In genomic region chr11:285021-285893, GRCh38 we compare ENCODE assay signal across 17 cellular contexts. TPM values are rescaled to one million over a fixed set of nuclear protein-coding genes. Genes with fewer than 3 reads are reported as not detected.
DNase-seq lines count a peak whose midpoint lies in the region; ATAC-seq and TF ChIP-seq lines count a peak whose summit lies in the region.
"Had no signal": no experiment of that assay in that cellular context is flagged by ENCODE, and none has a peak within 500 bp of the region (broad histone marks: within the 10 kb centered on the region; RNA-seq: fewer than 3 reads in every experiment).

No MANE protein-coding gene starts in this region.

- CTCF ChIA-PET in activated CD8-positive, alpha-beta memory T cell treated with anti-CD3 and anti-CD28 coated beads, Interleukin-2, amount 10 ng/mL, durations not matched to agents 7 days and 5 days (lab: Charles Lee): interaction anchor here (1.2 to 2.2 kb wide), 2 partner anchors 34 to 78 kb away, joined by 3 to 8 read pairs; partner anchors contain the start of genes BET1L and RIC8A
- CTCF ChIA-PET in MCF 10A (lab: Yijun Ruan, JAX): interaction anchor here (1.2 kb wide), 1 partner anchor 34 kb away, joined by 3 read pairs; no protein-coding TSS in a partner anchor

- peaks cover 37% of the 10 kb centered on the region for H3K27me3 Mint-ChIP-seq in activated CD8-positive, alpha-beta memory T cell treated with anti-CD3 and anti-CD28 coated beads, Interleukin-2, amount 10 ng/mL, durations not matched to agents 7 days and 5 days
- H3K27me3 Mint-ChIP-seq in mesothelial cell of epicardium (ENCODE audit: low read depth) (peaks cover 12% of the 10 kb centered on the region), MCF 10A (ENCODE audit: insufficient read depth, unreplicated experiment) (peaks cover 34% of the 10 kb centered on the region)

- TF ChIP-seq POLR2A in testis (IDR thresholded peaks at IDR 0.05): no peak

- H3K27me3 ChIP-seq in testis: no peaks in the 10 kb centered on the region

- POLR2A ChIA-PET in MCF 10A (lab: Yijun Ruan, JAX): interaction anchor here (0.6 to 1.3 kb wide), 3 partner anchors 26 to 48 kb away, joined by 3 to 4 read pairs (median 3); partner anchors contain the start of gene PSMD13

- no peak overlapping the region for H3K4me3 Mint-ChIP-seq in activated CD8-positive, alpha-beta memory T cell treated with anti-CD3 and anti-CD28 coated beads, Interleukin-2, amount 10 ng/mL, durations not matched to agents 7 days and 5 days
- no peak overlapping the region for H3K4me3 Mint-ChIP-seq in mesothelial cell of epicardium
- H3K4me3 Mint-ChIP-seq in MCF 10A (ENCODE audit: unreplicated experiment): no peak overlapping the region

- TF ChIP-seq CTCF in mesothelial cell of epicardium (IDR thresholded peaks at IDR 0.05; ENCODE audit: unreplicated experiment): no peak
- TF ChIP-seq CTCF in testis (IDR thresholded peaks at IDR 0.05): no peak
- no peak for TF ChIP-seq CTCF in MCF 10A (IDR thresholded peaks at IDR 0.05; ENCODE audit: unreplicated experiment)

- DNase-seq in Right ventricle myocardium superior (peak; percentile 19), cardiac septum (ENCODE audit: low spot score) (no peak), mesothelial cell of epicardium (ENCODE audit: low spot score in 2 of 2, unreplicated experiment in 2 of 2) (no peak), testis (peak; percentile 13), MCF 10A (ENCODE audit: unreplicated experiment) (no peak), GM19238 (ENCODE audit: insufficient read length, low spot score) (no peak)
- DNase-seq in activated CD8-positive, alpha-beta memory T cell treated with anti-CD3 and anti-CD28 coated beads, Interleukin-2, amount 10 ng/mL, durations not matched to agents 7 days and 5 days: peak; percentile 36
- DNase-seq in stimulated activated naive CD4-positive, alpha-beta T cell treated with Interleukin-2 at 50 U/mL for 16 hours (lab: John Stamatoyannopoulos, UW): no peak
- DNase-seq: activated CD4-positive, alpha-beta T cell treated with anti-CD3 and anti-CD28 coated beads, Interleukin-2, amount 50 U/mL, for 1 hour; effector CD8-positive, alpha-beta T cell; lower lobe of right lung; NCI-H524 had no signal

- BruUV-seq in MCF 10A (replicated peaks; lab: Mats Ljungman, UMichigan): no TSS peak

- H3K9me3 ChIP-seq in testis: no peaks in the 10 kb centered on the region
- H3K9me3 ChIP-seq: lower lobe of right lung, suprapubic skin had no signal

- ATAC-seq in Right ventricle myocardium superior (ENCODE audit: poor library complexity): no peak
- ATAC-seq in activated CD8-positive, alpha-beta memory T cell treated with anti-CD3 and anti-CD28 coated beads, Interleukin-2, amount 10 ng/mL, durations not matched to agents 7 days and 5 days: no peak
- ATAC-seq: activated naive CD4-positive, alpha-beta T cell treated with anti-CD3 and anti-CD28 coated beads, Interleukin-2, amount 50 U/mL, for 72 hours; lower lobe of right lung; Panc1 had no signal

- H3K36me3 ChIP-seq in testis (ENCODE audit: low read depth, missing control alignments): no peaks in the 10 kb centered on the region
- H3K36me3 ChIP-seq: lower lobe of right lung, suprapubic skin had no signal

- no peak overlapping the region for H3K27ac Mint-ChIP-seq in activated CD8-positive, alpha-beta memory T cell treated with anti-CD3 and anti-CD28 coated beads, Interleukin-2, amount 10 ng/mL, durations not matched to agents 7 days and 5 days
- H3K27ac Mint-ChIP-seq in mesothelial cell of epicardium (peak overlapping the region; percentile 50), MCF 10A (ENCODE audit: low read depth, unreplicated experiment) (no peak overlapping the region)

- intact Hi-C loops in Right ventricle myocardium superior (cut with DNase I) (no loop called here), cardiac septum (cut with DNase I) (no loop called here), testis (cut with DNase I; ENCODE audit: low total_unique reads) (no loop called here), MCF 10A (cut with micrococcal nuclease) (no loop called here)

- no peak overlapping the region for H3K4me3 ChIP-seq in testis
- H3K4me3 ChIP-seq: lower lobe of right lung, suprapubic skin had no signal

- no peak overlapping the region for H3K27ac ChIP-seq in testis
- H3K27ac ChIP-seq: lower lobe of right lung, suprapubic skin had no signal

- 78 to 80% methylated on average over 15 to 29 of the region's 29 CpGs for WGBS in testis, 2 donors

- H3K36me3 Mint-ChIP-seq in activated CD8-positive, alpha-beta memory T cell treated with anti-CD3 and anti-CD28 coated beads, Interleukin-2, amount 10 ng/mL, durations not matched to agents 7 days and 5 days: peaks cover 17% of the 10 kb centered on the region
- H3K36me3 Mint-ChIP-seq in mesothelial cell of epicardium: no peaks in the 10 kb centered on the region
- H3K36me3 Mint-ChIP-seq in MCF 10A (ENCODE audit: insufficient read depth, unreplicated experiment): no peaks in the 10 kb centered on the region

- H3K4me1 Mint-ChIP-seq in activated CD8-positive, alpha-beta memory T cell treated with anti-CD3 and anti-CD28 coated beads, Interleukin-2, amount 10 ng/mL, durations not matched to agents 7 days and 5 days: peaks cover 52% of the 10 kb centered on the region
- H3K4me1 Mint-ChIP-seq in mesothelial cell of epicardium (peaks cover 23% of the 10 kb centered on the region), MCF 10A (ENCODE audit: insufficient read depth, unreplicated experiment) (peaks cover 6% of the 10 kb centered on the region)

- H3K9me3 Mint-ChIP-seq in activated CD8-positive, alpha-beta memory T cell treated with anti-CD3 and anti-CD28 coated beads, Interleukin-2, amount 10 ng/mL, durations not matched to agents 7 days and 5 days (ENCODE audit: low read depth): no peaks in the 10 kb centered on the region
- H3K9me3 Mint-ChIP-seq in mesothelial cell of epicardium: no peaks in the 10 kb centered on the region
- H3K9me3 Mint-ChIP-seq in MCF 10A (ENCODE audit: unreplicated experiment): no peaks in the 10 kb centered on the region

- peaks cover 12% of the 10 kb centered on the region for H3K4me1 ChIP-seq in testis

RNA-seq across cellular contexts. Expression of gene PGGHG, which starts 3.7 kb away (rescaled TPM):
- total RNA-seq in Right ventricle myocardium superior (6.1 TPM), cardiac septum (11.0 TPM), mesothelial cell of epicardium (101 to 109 TPM (median 103 TPM) in 3 replicates), testis (10 to 100 TPM; 26.5 to 32.5 TPM), MCF 10A (2022) (6.3 and 8.5 TPM in 2 replicates)
- total RNA-seq in activated CD8-positive, alpha-beta memory T cell treated with anti-CD3 and anti-CD28 coated beads, Interleukin-2, amount 10 ng/mL, durations not matched to agents 7 days and 5 days: 100 to 1,000 TPM; 214 to 229 TPM
- polyA plus RNA-seq in testis (ENCODE audit: insufficient read depth, low read depth, low replicate concordance): 8.2 TPM

RNA-seq across cellular contexts. Expression of gene NLRP6, which starts 7.0 kb away (rescaled TPM):
- total RNA-seq in Right ventricle myocardium superior (0.11 TPM), cardiac septum (0.19 TPM), mesothelial cell of epicardium (not detected in 3 replicates), testis (1 to 10 TPM in 1 of 2 donors, under 1 TPM in 1; 0.31 to 2.4 TPM), MCF 10A (2022) (not detected in 2 replicates)
- total RNA-seq in activated CD8-positive, alpha-beta memory T cell treated with anti-CD3 and anti-CD28 coated beads, Interleukin-2, amount 10 ng/mL, durations not matched to agents 7 days and 5 days: 1 to 10 TPM; 3.8 to 6.9 TPM
- polyA plus RNA-seq in testis (ENCODE audit: insufficient read depth, low read depth, low replicate concordance): 0.26 TPM
- total RNA-seq: osteocyte had no signal

RNA-seq across cellular contexts. Expression of gene IFITM5, which starts 14.1 kb away (rescaled TPM):
- total RNA-seq in Right ventricle myocardium superior: not detected
- total RNA-seq in cardiac septum: not detected
- not detected for total RNA-seq in activated CD8-positive, alpha-beta memory T cell treated with anti-CD3 and anti-CD28 coated beads, Interleukin-2, amount 10 ng/mL, durations not matched to agents 7 days and 5 days
- not detected in 3 replicates for total RNA-seq in mesothelial cell of epicardium
- total RNA-seq in testis: not detected
- not detected for polyA plus RNA-seq in testis (ENCODE audit: insufficient read depth, low read depth, low replicate concordance)
- total RNA-seq in MCF 10A (2022): not detected in 2 replicates
- total RNA-seq: activated naive CD4-positive, alpha-beta T cell treated with anti-CD3 and anti-CD28 coated beads, Interleukin-2, amount 50 U/mL, for 72 hours; lower lobe of right lung; osteocyte; suprapubic skin; T-helper 2 cell treated with Interferon-gamma antibody and Interleukin-4, amounts not matched to agents 100 ng/mL and 5 ng/mL, for 36 hours had no signal

RNA-seq across cellular contexts. Expression of gene IFITM2, which starts 22.4 kb away (rescaled TPM):
- 194 TPM for total RNA-seq in Right ventricle myocardium superior
- total RNA-seq in cardiac septum: 215 TPM
- total RNA-seq in activated CD8-positive, alpha-beta memory T cell treated with anti-CD3 and anti-CD28 coated beads, Interleukin-2, amount 10 ng/mL, durations not matched to agents 7 days and 5 days: 1,000 to 10,000 TPM in 1 of 2 experiments, 100 to 1,000 TPM in 1; 646 to 1,401 TPM
- 208 to 224 TPM (median 210 TPM) in 3 replicates for total RNA-seq in mesothelial cell of epicardium
- 100 to 1,000 TPM; 119 to 169 TPM for total RNA-seq in testis
- 283 TPM for polyA plus RNA-seq in testis (ENCODE audit: insufficient read depth, low read depth, low replicate concordance)
- 288 and 314 TPM in 2 replicates for total RNA-seq in MCF 10A (2022)

RNA-seq across cellular contexts. Expression of gene IFITM1, which starts 28.6 kb away (rescaled TPM):
- total RNA-seq in Right ventricle myocardium superior (83.1 TPM), cardiac septum (123 TPM), mesothelial cell of epicardium (120 to 128 TPM (median 122 TPM) in 3 replicates), testis (10 to 100 TPM; 63.1 to 93.3 TPM), MCF 10A (2022) (1.8 and 4.8 TPM in 2 replicates)
- 100 to 1,000 TPM; 459 to 909 TPM for total RNA-seq in activated CD8-positive, alpha-beta memory T cell treated with anti-CD3 and anti-CD28 coated beads, Interleukin-2, amount 10 ng/mL, durations not matched to agents 7 days and 5 days
- 146 TPM for polyA plus RNA-seq in testis (ENCODE audit: insufficient read depth, low read depth, low replicate concordance)

Comparison
In these comparisons a context has a peak if more than half of its experiments do, and no peak if none do; other contexts are left out.
1. DNase-seq: peak in Right ventricle myocardium superior (single experiment), activated CD8-positive, alpha-beta memory T cell treated with anti-CD3 and anti-CD28 coated beads, Interleukin-2, amount 10 ng/mL, durations not matched to agents 7 days and 5 days (single experiment) and testis (single experiment); none in cardiac septum (single experiment), mesothelial cell of epicardium (0 of 2), MCF 10A (single experiment), GM19238 (single experiment) and stimulated activated naive CD4-positive, alpha-beta T cell treated with Interleukin-2 at 50 U/mL for 16 hours (single experiment).